In the genomic region with DNA sequence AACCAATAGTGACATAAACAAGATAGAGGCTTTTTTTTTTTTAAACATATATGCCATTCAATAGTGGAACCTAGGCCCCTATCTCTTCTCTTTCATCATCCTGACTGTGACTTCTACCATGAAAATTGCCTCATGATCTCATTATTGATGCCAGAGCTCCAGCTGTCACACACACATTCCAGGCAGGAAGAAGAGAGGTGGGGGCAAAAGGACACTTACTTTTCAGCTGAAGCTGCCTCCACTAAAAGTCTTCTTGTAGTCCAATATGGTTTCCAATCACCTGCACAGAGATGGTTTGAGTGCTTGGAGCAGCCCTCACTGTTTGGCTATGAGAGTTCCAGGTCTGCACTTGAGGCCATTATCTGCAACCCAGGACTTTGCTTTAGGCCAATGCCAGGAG, we compare ENCODE assay signal across 1 cellular context.
TF ChIP-seq lines count a peak whose summit lies in the region.

No MANE protein-coding gene starts in this region.

TF ChIP-seq in K562, 482 proteins besides CTCF, POLR2A, EP300 and RAD21 (continued from another document and continues in another):
- TF ChIP-seq NRF1 (conservative IDR thresholded peaks at IDR 0.05 in 1 of 2, IDR thresholded peaks at IDR 0.05 in 1 of 2) (no peak), BRD4 (IDR thresholded peaks at IDR 0.05) (no peak), PHF21A (IDR thresholded peaks at IDR 0.05; ENCODE audit: borderline replicate concordance, low read depth) (no peak), SRSF1 (IDR thresholded peaks at IDR 0.05; ENCODE audit: low read depth, low read length) (no peak), ARID2 (IDR thresholded peaks at IDR 0.05) (no peak), KDM1A (IDR thresholded peaks at IDR 0.05) (peak; percentile 83 to 93), SMAD1 (IDR thresholded peaks at IDR 0.05; ENCODE audit: low read depth, low read length, partially characterized antibody) (no peak), HMG20B (CRISPR knock-in tag; IDR thresholded peaks at IDR 0.05) (no peak), ZSCAN32 (CRISPR knock-in tag; IDR thresholded peaks at IDR 0.05) (no peak), KDM5B (IDR thresholded peaks at IDR 0.05; ENCODE audit: insufficient replicate concordance, low read depth, low read length) (no peak), SRSF9 (IDR thresholded peaks at IDR 0.05; ENCODE audit: borderline replicate concordance, low read depth, low read length) (no peak), ZNF140 (CRISPR knock-in tag; IDR thresholded peaks at IDR 0.05) (no peak), SREBF1 (IDR thresholded peaks at IDR 0.05; ENCODE audit: borderline replicate concordance, low read depth, low read length) (no peak), ZKSCAN3 (CRISPR knock-in tag; IDR thresholded peaks at IDR 0.05) (no peak), GABPB1 (CRISPR knock-in tag; IDR thresholded peaks at IDR 0.05) (no peak), TCF3 (CRISPR knock-in tag; IDR thresholded peaks at IDR 0.05) (no peak), SPI1 (IDR thresholded peaks at IDR 0.05; ENCODE audit: borderline replicate concordance, low read depth, low read length) (no peak), RBM39 (optimal IDR thresholded peaks at IDR 0.05; ENCODE audit: low read depth, low read length) (no peak), TCF7 (IDR thresholded peaks at IDR 0.05; ENCODE audit: borderline replicate concordance) (no peak), ZNF77 (CRISPR knock-in tag; IDR thresholded peaks at IDR 0.05) (no peak), HNRNPH1 (optimal IDR thresholded peaks at IDR 0.05; ENCODE audit: low read depth, low read length) (no peak), CEBPG (CRISPR knock-in tag; IDR thresholded peaks at IDR 0.05) (no peak), CEBPG (tag; conservative IDR thresholded peaks at IDR 0.05 in 1 of 2, IDR thresholded peaks at IDR 0.05 in 1 of 2) (0 out of 4 replicates have a peak, but pooled peaks of 1 of the 2 experiments have one; percentile 21), ZNF830 (CRISPR knock-in tag; IDR thresholded peaks at IDR 0.05) (no peak), ZNF282 (CRISPR knock-in tag; IDR thresholded peaks at IDR 0.05) (no peak), BACH1 (tag; IDR thresholded peaks at IDR 0.05) (no peak), JUNB (CRISPR knock-in tag; conservative IDR thresholded peaks at IDR 0.05) (no peak), ZNF57 (CRISPR knock-in tag; IDR thresholded peaks at IDR 0.05) (no peak), ZNF174 (CRISPR knock-in tag; IDR thresholded peaks at IDR 0.05) (no peak), ZNF445 (CRISPR knock-in tag; IDR thresholded peaks at IDR 0.05; ENCODE audit: low read depth) (no peak), ZNF3 (CRISPR knock-in tag; IDR thresholded peaks at IDR 0.05) (no peak), HMG20A (CRISPR knock-in tag; conservative IDR thresholded peaks at IDR 0.05) (no peak)
- TF ChIP-seq, protein P1, sequence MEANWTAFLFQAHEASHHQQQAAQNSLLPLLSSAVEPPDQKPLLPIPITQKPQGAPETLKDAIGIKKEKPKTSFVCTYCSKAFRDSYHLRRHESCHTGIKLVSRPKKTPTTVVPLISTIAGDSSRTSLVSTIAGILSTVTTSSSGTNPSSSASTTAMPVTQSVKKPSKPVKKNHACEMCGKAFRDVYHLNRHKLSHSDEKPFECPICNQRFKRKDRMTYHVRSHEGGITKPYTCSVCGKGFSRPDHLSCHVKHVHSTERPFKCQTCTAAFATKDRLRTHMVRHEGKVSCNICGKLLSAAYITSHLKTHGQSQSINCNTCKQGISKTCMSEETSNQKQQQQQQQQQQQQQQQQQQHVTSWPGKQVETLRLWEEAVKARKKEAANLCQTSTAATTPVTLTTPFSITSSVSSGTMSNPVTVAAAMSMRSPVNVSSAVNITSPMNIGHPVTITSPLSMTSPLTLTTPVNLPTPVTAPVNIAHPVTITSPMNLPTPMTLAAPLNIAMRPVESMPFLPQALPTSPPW (CRISPR knock-in tag; IDR thresholded peaks at IDR 0.05) = 0 out of 2 replicates have a peak, but pooled peaks have one; percentile 15
- TF ChIP-seq, protein P2, sequence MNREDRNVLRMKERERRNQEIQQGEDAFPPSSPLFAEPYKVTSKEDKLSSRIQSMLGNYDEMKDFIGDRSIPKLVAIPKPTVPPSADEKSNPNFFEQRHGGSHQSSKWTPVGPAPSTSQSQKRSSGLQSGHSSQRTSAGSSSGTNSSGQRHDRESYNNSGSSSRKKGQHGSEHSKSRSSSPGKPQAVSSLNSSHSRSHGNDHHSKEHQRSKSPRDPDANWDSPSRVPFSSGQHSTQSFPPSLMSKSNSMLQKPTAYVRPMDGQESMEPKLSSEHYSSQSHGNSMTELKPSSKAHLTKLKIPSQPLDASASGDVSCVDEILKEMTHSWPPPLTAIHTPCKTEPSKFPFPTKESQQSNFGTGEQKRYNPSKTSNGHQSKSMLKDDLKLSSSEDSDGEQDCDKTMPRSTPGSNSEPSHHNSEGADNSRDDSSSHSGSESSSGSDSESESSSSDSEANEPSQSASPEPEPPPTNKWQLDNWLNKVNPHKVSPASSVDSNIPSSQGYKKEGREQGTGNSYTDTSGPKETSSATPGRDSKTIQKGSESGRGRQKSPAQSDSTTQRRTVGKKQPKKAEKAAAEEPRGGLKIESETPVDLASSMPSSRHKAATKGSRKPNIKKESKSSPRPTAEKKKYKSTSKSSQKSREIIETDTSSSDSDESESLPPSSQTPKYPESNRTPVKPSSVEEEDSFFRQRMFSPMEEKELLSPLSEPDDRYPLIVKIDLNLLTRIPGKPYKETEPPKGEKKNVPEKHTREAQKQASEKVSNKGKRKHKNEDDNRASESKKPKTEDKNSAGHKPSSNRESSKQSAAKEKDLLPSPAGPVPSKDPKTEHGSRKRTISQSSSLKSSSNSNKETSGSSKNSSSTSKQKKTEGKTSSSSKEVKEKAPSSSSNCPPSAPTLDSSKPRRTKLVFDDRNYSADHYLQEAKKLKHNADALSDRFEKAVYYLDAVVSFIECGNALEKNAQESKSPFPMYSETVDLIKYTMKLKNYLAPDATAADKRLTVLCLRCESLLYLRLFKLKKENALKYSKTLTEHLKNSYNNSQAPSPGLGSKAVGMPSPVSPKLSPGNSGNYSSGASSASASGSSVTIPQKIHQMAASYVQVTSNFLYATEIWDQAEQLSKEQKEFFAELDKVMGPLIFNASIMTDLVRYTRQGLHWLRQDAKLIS (CRISPR knock-in tag; IDR thresholded peaks at IDR 0.05) = no peak
- TF ChIP-seq, protein P3, sequence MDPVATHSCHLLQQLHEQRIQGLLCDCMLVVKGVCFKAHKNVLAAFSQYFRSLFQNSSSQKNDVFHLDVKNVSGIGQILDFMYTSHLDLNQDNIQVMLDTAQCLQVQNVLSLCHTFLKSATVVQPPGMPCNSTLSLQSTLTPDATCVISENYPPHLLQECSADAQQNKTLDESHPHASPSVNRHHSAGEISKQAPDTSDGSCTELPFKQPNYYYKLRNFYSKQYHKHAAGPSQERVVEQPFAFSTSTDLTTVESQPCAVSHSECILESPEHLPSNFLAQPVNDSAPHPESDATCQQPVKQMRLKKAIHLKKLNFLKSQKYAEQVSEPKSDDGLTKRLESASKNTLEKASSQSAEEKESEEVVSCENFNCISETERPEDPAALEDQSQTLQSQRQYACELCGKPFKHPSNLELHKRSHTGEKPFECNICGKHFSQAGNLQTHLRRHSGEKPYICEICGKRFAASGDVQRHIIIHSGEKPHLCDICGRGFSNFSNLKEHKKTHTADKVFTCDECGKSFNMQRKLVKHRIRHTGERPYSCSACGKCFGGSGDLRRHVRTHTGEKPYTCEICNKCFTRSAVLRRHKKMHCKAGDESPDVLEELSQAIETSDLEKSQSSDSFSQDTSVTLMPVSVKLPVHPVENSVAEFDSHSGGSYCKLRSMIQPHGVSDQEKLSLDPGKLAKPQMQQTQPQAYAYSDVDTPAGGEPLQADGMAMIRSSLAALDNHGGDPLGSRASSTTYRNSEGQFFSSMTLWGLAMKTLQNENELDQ (CRISPR knock-in tag; IDR thresholded peaks at IDR 0.05; ENCODE audit: borderline replicate concordance) = no peak
- TF ChIP-seq, protein P4, sequence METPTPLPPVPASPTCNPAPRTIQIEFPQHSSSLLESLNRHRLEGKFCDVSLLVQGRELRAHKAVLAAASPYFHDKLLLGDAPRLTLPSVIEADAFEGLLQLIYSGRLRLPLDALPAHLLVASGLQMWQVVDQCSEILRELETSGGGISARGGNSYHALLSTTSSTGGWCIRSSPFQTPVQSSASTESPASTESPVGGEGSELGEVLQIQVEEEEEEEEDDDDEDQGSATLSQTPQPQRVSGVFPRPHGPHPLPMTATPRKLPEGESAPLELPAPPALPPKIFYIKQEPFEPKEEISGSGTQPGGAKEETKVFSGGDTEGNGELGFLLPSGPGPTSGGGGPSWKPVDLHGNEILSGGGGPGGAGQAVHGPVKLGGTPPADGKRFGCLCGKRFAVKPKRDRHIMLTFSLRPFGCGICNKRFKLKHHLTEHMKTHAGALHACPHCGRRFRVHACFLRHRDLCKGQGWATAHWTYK (CRISPR knock-in tag; IDR thresholded peaks at IDR 0.05) = no peak
- TF ChIP-seq, protein P5, sequence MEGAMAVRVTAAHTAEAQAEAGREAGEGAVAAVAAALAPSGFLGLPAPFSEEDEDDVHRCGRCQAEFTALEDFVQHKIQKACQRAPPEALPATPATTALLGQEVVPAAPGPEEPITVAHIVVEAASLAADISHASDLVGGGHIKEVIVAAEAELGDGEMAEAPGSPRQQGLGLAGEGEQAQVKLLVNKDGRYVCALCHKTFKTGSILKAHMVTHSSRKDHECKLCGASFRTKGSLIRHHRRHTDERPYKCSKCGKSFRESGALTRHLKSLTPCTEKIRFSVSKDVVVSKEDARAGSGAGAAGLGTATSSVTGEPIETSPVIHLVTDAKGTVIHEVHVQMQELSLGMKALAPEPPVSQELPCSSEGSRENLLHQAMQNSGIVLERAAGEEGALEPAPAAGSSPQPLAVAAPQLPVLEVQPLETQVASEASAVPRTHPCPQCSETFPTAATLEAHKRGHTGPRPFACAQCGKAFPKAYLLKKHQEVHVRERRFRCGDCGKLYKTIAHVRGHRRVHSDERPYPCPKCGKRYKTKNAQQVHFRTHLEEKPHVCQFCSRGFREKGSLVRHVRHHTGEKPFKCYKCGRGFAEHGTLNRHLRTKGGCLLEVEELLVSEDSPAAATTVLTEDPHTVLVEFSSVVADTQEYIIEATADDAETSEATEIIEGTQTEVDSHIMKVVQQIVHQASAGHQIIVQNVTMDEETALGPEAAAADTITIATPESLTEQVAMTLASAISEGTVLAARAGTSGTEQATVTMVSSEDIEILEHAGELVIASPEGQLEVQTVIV (CRISPR knock-in tag; IDR thresholded peaks at IDR 0.05; ENCODE audit: borderline replicate concordance) = no peak
- TF ChIP-seq, protein P6, sequence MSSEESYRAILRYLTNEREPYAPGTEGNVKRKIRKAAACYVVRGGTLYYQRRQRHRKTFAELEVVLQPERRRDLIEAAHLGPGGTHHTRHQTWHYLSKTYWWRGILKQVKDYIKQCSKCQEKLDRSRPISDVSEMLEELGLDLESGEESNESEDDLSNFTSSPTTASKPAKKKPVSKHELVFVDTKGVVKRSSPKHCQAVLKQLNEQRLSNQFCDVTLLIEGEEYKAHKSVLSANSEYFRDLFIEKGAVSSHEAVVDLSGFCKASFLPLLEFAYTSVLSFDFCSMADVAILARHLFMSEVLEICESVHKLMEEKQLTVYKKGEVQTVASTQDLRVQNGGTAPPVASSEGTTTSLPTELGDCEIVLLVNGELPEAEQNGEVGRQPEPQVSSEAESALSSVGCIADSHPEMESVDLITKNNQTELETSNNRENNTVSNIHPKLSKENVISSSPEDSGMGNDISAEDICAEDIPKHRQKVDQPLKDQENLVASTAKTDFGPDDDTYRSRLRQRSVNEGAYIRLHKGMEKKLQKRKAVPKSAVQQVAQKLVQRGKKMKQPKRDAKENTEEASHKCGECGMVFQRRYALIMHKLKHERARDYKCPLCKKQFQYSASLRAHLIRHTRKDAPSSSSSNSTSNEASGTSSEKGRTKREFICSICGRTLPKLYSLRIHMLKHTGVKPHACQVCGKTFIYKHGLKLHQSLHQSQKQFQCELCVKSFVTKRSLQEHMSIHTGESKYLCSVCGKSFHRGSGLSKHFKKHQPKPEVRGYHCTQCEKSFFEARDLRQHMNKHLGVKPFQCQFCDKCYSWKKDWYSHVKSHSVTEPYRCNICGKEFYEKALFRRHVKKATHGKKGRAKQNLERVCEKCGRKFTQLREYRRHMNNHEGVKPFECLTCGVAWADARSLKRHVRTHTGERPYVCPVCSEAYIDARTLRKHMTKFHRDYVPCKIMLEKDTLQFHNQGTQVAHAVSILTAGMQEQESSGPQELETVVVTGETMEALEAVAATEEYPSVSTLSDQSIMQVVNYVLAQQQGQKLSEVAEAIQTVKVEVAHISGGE (CRISPR knock-in tag; IDR thresholded peaks at IDR 0.05) = no peak
- TF ChIP-seq, protein P7, sequence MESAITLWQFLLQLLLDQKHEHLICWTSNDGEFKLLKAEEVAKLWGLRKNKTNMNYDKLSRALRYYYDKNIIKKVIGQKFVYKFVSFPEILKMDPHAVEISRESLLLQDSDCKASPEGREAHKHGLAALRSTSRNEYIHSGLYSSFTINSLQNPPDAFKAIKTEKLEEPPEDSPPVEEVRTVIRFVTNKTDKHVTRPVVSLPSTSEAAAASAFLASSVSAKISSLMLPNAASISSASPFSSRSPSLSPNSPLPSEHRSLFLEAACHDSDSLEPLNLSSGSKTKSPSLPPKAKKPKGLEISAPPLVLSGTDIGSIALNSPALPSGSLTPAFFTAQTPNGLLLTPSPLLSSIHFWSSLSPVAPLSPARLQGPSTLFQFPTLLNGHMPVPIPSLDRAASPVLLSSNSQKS (CRISPR knock-in tag; IDR thresholded peaks at IDR 0.05) = no peak
- TF ChIP-seq, protein P8, sequence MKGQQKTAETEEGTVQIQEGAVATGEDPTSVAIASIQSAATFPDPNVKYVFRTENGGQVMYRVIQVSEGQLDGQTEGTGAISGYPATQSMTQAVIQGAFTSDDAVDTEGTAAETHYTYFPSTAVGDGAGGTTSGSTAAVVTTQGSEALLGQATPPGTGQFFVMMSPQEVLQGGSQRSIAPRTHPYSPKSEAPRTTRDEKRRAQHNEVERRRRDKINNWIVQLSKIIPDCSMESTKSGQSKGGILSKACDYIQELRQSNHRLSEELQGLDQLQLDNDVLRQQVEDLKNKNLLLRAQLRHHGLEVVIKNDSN (CRISPR knock-in tag; IDR thresholded peaks at IDR 0.05) = no peak
- TF ChIP-seq, protein P9, sequence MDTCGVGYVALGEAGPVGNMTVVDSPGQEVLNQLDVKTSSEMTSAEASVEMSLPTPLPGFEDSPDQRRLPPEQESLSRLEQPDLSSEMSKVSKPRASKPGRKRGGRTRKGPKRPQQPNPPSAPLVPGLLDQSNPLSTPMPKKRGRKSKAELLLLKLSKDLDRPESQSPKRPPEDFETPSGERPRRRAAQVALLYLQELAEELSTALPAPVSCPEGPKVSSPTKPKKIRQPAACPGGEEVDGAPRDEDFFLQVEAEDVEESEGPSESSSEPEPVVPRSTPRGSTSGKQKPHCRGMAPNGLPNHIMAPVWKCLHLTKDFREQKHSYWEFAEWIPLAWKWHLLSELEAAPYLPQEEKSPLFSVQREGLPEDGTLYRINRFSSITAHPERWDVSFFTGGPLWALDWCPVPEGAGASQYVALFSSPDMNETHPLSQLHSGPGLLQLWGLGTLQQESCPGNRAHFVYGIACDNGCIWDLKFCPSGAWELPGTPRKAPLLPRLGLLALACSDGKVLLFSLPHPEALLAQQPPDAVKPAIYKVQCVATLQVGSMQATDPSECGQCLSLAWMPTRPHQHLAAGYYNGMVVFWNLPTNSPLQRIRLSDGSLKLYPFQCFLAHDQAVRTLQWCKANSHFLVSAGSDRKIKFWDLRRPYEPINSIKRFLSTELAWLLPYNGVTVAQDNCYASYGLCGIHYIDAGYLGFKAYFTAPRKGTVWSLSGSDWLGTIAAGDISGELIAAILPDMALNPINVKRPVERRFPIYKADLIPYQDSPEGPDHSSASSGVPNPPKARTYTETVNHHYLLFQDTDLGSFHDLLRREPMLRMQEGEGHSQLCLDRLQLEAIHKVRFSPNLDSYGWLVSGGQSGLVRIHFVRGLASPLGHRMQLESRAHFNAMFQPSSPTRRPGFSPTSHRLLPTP (IDR thresholded peaks at IDR 0.05; ENCODE audit: borderline replicate concordance, extremely low read depth, insufficient read length) = no peak
